2 cellular contexts compared by ENCODE assay signal in genomic region chr1:18967066-18967690, GRCh38.
TF ChIP-seq lines count a peak whose summit lies in the region.

No MANE protein-coding gene starts in this region.

TF ChIP-seq in HepG2, 621 proteins besides CTCF, POLR2A, EP300 and RAD21:
- TF ChIP-seq CREM (IDR thresholded peaks at IDR 0.05): no peak
- TF ChIP-seq CREM (CRISPR knock-in tag; IDR thresholded peaks at IDR 0.05): no peak
- TF ChIP-seq ZNF629 (CRISPR knock-in tag; conservative IDR thresholded peaks at IDR 0.05): peak; percentile 57; the same call in 1 of the 2 replicates
- no peak for TF ChIP-seq TSC22D2 (CRISPR knock-in tag; IDR thresholded peaks at IDR 0.05; ENCODE audit: borderline replicate concordance)

TF ChIP-seq in H1, 55 proteins besides CTCF, POLR2A, EP300 and RAD21:
- TF ChIP-seq SRF (IDR thresholded peaks at IDR 0.05; ENCODE audit: low read depth, low read length) (no peak), CBX8 (IDR thresholded peaks at IDR 0.05; ENCODE audit: borderline replicate concordance, low read depth, low read length) (no peak), KDM1A (IDR thresholded peaks at IDR 0.05; ENCODE audit: borderline replicate concordance, low read length) (peak; percentile 18; the same call in 1 of the 2 replicates), CHD2 (IDR thresholded peaks at IDR 0.05; ENCODE audit: low read length) (no peak)
